In the genomic region with DNA sequence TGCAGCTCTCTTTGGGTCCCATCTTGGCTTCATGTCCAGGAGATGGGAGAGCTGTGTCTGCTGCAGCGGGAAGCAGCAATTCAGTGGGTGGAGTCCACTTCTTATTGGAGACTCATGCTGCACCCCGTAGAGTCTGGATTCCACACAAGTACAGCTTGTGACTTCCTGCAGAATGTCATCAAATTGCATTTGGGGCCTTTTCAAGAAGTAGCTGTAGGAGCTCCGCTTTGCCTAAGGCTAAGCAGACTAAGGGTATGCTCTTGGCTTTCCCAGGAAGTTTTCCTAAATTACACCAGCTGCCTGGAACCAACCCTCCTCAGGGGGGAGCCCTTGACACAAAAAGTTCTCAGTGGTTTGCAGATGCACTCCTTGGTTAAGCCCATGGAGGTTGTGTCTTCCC, we compare ENCODE assay signal across 9 cellular contexts. TPM values are rescaled to one million over a fixed set of nuclear protein-coding genes. Genes with fewer than 3 reads are reported as not detected.
DNase-seq lines count a peak whose midpoint lies in the region; ATAC-seq and TF ChIP-seq lines count a peak whose summit lies in the region.
"Had no signal": no experiment of that assay in that cellular context is flagged by ENCODE, and none has a peak within 500 bp of the region (broad histone marks: within the 10 kb centered on the region; RNA-seq: fewer than 3 reads in every experiment).

No MANE protein-coding gene starts in this region.

- 47 to 77% (median 62%) methylated on average over 2 to 3 of the region's 3 CpGs for WGBS in heart left ventricle, 4 donors

- DNase-seq in heart left ventricle = no peak
- DNase-seq in Right ventricle myocardium superior = no peak
- DNase-seq in Peyer's patch = no peak
- DNase-seq in fibroblast of pulmonary artery (ENCODE audit: low read depth) = peak; percentile 52
- DNase-seq in vagina (ENCODE audit: extremely low spot score in 2 of 2) = no peak
- no peak for DNase-seq in amniotic stem cell (lab: John Stamatoyannopoulos, UW)

- H3K4me1 ChIP-seq in heart left ventricle (peaks cover 0 to 23% (median 13%) of the 10 kb centered on the region in 12 donors), Peyer's patch (peaks cover 0 to 8% (median 0%) of the 10 kb centered on the region in 4 donors), vagina (peaks cover 25% of the 10 kb centered on the region)

- no peak for TF ChIP-seq POLR2A in heart left ventricle (IDR thresholded peaks at IDR 0.05)
- no peak for TF ChIP-seq POLR2A in Peyer's patch (IDR thresholded peaks at IDR 0.05)
- no peak for TF ChIP-seq POLR2A in vagina (IDR thresholded peaks at IDR 0.05)

- H3K27ac ChIP-seq in heart left ventricle (no peak overlapping the region), Peyer's patch (peak overlapping the region in 2 of 4 donors; percentile 40 to 63), vagina (peak overlapping the region; percentile 64)

- no peak overlapping the region for H3K4me3 ChIP-seq in heart left ventricle
- H3K4me3 ChIP-seq in Peyer's patch = no peak overlapping the region
- no peak overlapping the region for H3K4me3 ChIP-seq in fibroblast of pulmonary artery (replicated peaks; ENCODE audit: low read depth, low read length)
- no peak overlapping the region for H3K4me3 ChIP-seq in vagina

- no peaks in the 10 kb centered on the region for H3K27me3 ChIP-seq in heart left ventricle
- H3K27me3 ChIP-seq in Peyer's patch = no peaks in the 10 kb centered on the region
- H3K27me3 ChIP-seq in vagina = no peaks in the 10 kb centered on the region

- TF ChIP-seq CTCF in heart left ventricle (IDR thresholded peaks at IDR 0.05) = peak; percentile 24 to 52 (median 37)
- peak in 5 of 6 experiments; percentile 23 to 64 (median 48) for TF ChIP-seq CTCF in Peyer's patch (IDR thresholded peaks at IDR 0.05)
- TF ChIP-seq CTCF in fibroblast of pulmonary artery (IDR thresholded peaks at IDR 0.05; ENCODE audit: low read length, missing control alignments) = peak; percentile 60
- TF ChIP-seq CTCF in vagina (IDR thresholded peaks at IDR 0.05) = peak in 2 of 3 experiments; percentile 29 to 49

- no peaks in the 10 kb centered on the region for H3K36me3 ChIP-seq in heart left ventricle
- no peaks in the 10 kb centered on the region for H3K36me3 ChIP-seq in Peyer's patch
- H3K36me3 ChIP-seq in vagina = no peaks in the 10 kb centered on the region

- no peaks in the 10 kb centered on the region for H3K9me3 ChIP-seq in heart left ventricle
- H3K9me3 ChIP-seq in Peyer's patch = no peaks in the 10 kb centered on the region
- H3K9me3 ChIP-seq in vagina = no peaks in the 10 kb centered on the region

- peak in 2 of 4 donors; percentile 34 to 48 for ATAC-seq in heart left ventricle
- ATAC-seq in Right ventricle myocardium superior (ENCODE audit: poor library complexity) = no peak
- no peak for ATAC-seq in HG02938 (IDR thresholded peaks at IDR 0.05; ENCODE audit: unreplicated experiment)
- no peak for ATAC-seq in HG03571 (IDR thresholded peaks at IDR 0.05; ENCODE audit: unreplicated experiment)

- intact Hi-C loops in heart left ventricle (cut with DNase I) (loop anchor here in 6 of 10 donors (1.0 to 5.0 kb wide), 3 partner anchors 100 to 105 kb away; no protein-coding TSS in a partner anchor), Right ventricle myocardium superior (cut with DNase I) (loop anchor here (10.0 kb wide), 1 partner anchor 102 kb away; no protein-coding TSS in a partner anchor), vagina (cut with DNase I) (no loop called here)

RNA-seq across cellular contexts. Expression of a gene that starts 5.7 kb away (rescaled TPM):
- total RNA-seq in heart left ventricle = 10 to 100 TPM in 6 of 9 donors, 1 to 10 TPM in 3; 6.9 to 24.0 (median 11.2) TPM
- polyA plus RNA-seq in heart left ventricle = 1 to 10 TPM; 6.0 to 9.7 TPM
- 14.0 TPM for total RNA-seq in Right ventricle myocardium superior
- 10 to 100 TPM in 3 of 4 donors, 1 to 10 TPM in 1; 7.7 to 22.3 (median 14.5) TPM for total RNA-seq in Peyer's patch
- 33.9 TPM for total RNA-seq in vagina

RNA-seq across cellular contexts. Expression of a gene that starts 18.3 kb away (rescaled TPM):
- total RNA-seq in heart left ventricle = 10 to 100 TPM; 23.1 to 77.6 (median 37.8) TPM
- polyA plus RNA-seq in heart left ventricle = 10 to 100 TPM; 23.5 to 35.3 TPM
- 37.7 TPM for total RNA-seq in Right ventricle myocardium superior
- 100 to 1,000 TPM in 1 of 4 donors, 10 to 100 TPM in 3; 51.3 to 134 (median 94.2) TPM for total RNA-seq in Peyer's patch
- 55.5 TPM for total RNA-seq in vagina

RNA-seq across cellular contexts. Expression of a gene that starts 45.8 kb away (rescaled TPM):
- total RNA-seq in heart left ventricle = 100 to 1,000 TPM; 147 to 237 (median 179) TPM
- 100 to 1,000 TPM in 1 of 2 donors, 10 to 100 TPM in 1; 96.8 to 263 TPM for polyA plus RNA-seq in heart left ventricle
- total RNA-seq in Right ventricle myocardium superior = 198 TPM
- 10 to 100 TPM; 14.0 to 46.8 (median 34.8) TPM for total RNA-seq in Peyer's patch
- 37.1 TPM for total RNA-seq in vagina

RNA-seq across cellular contexts. Expression of a gene that starts 49.3 kb away (rescaled TPM):
- total RNA-seq in heart left ventricle (under 1 TPM in 1 of 9 donors, not detected in 8; 0.81 TPM), Right ventricle myocardium superior (not detected), Peyer's patch (not detected), vagina (not detected)
- not detected for polyA plus RNA-seq in heart left ventricle
- total RNA-seq: urinary bladder had no signal
- polyA plus RNA-seq: urinary bladder had no signal
